In genomic region chr2:175766880-175767279, GRCh38 we compare ENCODE assay signal across 1 cellular context.
TF ChIP-seq lines count a peak whose summit lies in the region.

No MANE protein-coding gene starts in this region.

TF ChIP-seq in K562, 482 proteins besides CTCF, POLR2A, EP300 and RAD21 (continued from another document):
- no peak for TF ChIP-seq TRIM25 (IDR thresholded peaks at IDR 0.05; ENCODE audit: borderline replicate concordance)
- TF ChIP-seq RCOR1 (IDR thresholded peaks at IDR 0.05; ENCODE audit: borderline replicate concordance in 1 of 2, low read depth in 2 of 2, low read length in 2 of 2): no peak
- TF ChIP-seq HMG20A (CRISPR knock-in tag; conservative IDR thresholded peaks at IDR 0.05): no peak
- TF ChIP-seq FOXP1 (CRISPR knock-in tag; IDR thresholded peaks at IDR 0.05): no peak
- TF ChIP-seq ASH1L (IDR thresholded peaks at IDR 0.05; ENCODE audit: borderline replicate concordance, low read depth, partially characterized antibody): no peak
- TF ChIP-seq USF1 (CRISPR knock-in tag; IDR thresholded peaks at IDR 0.05): no peak
- TF ChIP-seq MTA1 (IDR thresholded peaks at IDR 0.05; ENCODE audit: borderline replicate concordance): no peak
